ENCODE assay signal across 26 cellular contexts in genomic region chr15:99121691-99122410, GRCh38. TPM values are rescaled to one million over a fixed set of nuclear protein-coding genes. Genes with fewer than 3 reads are reported as not detected.
A peak's percentile ranks its signal among the peaks of the same experiment; 100 is the strongest.
DNase-seq lines count a peak whose midpoint lies in the region; ATAC-seq, FAIRE-seq and TF ChIP-seq lines count a peak whose summit lies in the region.
"Had no signal": no experiment of that assay in that cellular context is flagged by ENCODE, and none has a peak within 500 bp of the region (broad histone marks: within the 10 kb centered on the region; RNA-seq: fewer than 3 reads in every experiment).

No MANE protein-coding gene starts in this region.

- H3K9me1 ChIP-seq in endothelial cell of umbilical vein (replicated peaks; ENCODE audit: control insufficient read depth, extremely low read depth, insufficient read depth, low read length): no peaks in the 10 kb centered on the region

- H3K9me3 ChIP-seq in heart left ventricle (no peaks in the 10 kb centered on the region), right cardiac atrium (ENCODE audit: control insufficient read depth, low read length) (no peaks in the 10 kb centered on the region), endothelial cell of umbilical vein (replicated peaks; ENCODE audit: control insufficient read depth, insufficient read depth, low read length) (no peaks in the 10 kb centered on the region), thoracic aorta (no peaks in the 10 kb centered on the region)
- H3K9me3 ChIP-seq: body of pancreas, tibial nerve had no signal

- no peak for ATAC-seq in heart left ventricle
- ATAC-seq in right cardiac atrium: no peak
- no peak for ATAC-seq in thoracic aorta (ENCODE audit: insufficient number of reproducible peaks, low FRiP score, low read depth)
- ATAC-seq: body of pancreas; CD8-positive, alpha-beta T cell; GM23338; naive thymus-derived CD8-positive, alpha-beta T cell had no signal

- TF ChIP-seq POLR2A in heart left ventricle (IDR thresholded peaks at IDR 0.05) (no peak), endothelial cell of umbilical vein (IDR thresholded peaks at IDR 0.05; ENCODE audit: low read depth, low read length) (no peak)

- dilution Hi-C loops in endothelial cell of umbilical vein (cut with MboI; ENCODE audit: extremely low pct_ligation_motif_present, low sequenced_read_pairs): no loop called here

- no peak overlapping the region for H3K4me2 ChIP-seq in endothelial cell of umbilical vein (ENCODE audit: insufficient read depth, low read length)
- H3K4me2 ChIP-seq: GM23338 had no signal

- H3K79me2 ChIP-seq in endothelial cell of umbilical vein (ENCODE audit: control insufficient read depth, insufficient read depth, low read length): no peaks in the 10 kb centered on the region

- H3K36me3 Mint-ChIP-seq in osteocyte (ENCODE audit: unreplicated experiment): peaks cover 3% of the 10 kb centered on the region
- H3K36me3 Mint-ChIP-seq: CD8-positive, alpha-beta T cell; naive thymus-derived CD8-positive, alpha-beta T cell had no signal

- TF ChIP-seq CTCF in heart left ventricle (IDR thresholded peaks at IDR 0.05): no peak
- no peak for TF ChIP-seq CTCF in endothelial cell of umbilical vein (IDR thresholded peaks at IDR 0.05; ENCODE audit: extremely low read depth in 1 of 2, insufficient read depth in 1 of 2, low read depth in 1 of 2, low read length in 2 of 2)
- no peak for TF ChIP-seq CTCF in osteocyte (IDR thresholded peaks at IDR 0.05)
- TF ChIP-seq CTCF in thoracic aorta (IDR thresholded peaks at IDR 0.05): no peak

- no peaks in the 10 kb centered on the region for H3K9me3 Mint-ChIP-seq in osteocyte (ENCODE audit: unreplicated experiment)
- H3K9me3 Mint-ChIP-seq: CD8-positive, alpha-beta T cell; GM23338; HFFc6; naive thymus-derived CD8-positive, alpha-beta T cell had no signal

- BruUV-seq in endothelial cell of umbilical vein (replicated peaks; lab: Mats Ljungman, UMichigan): no TSS peak

- H3K36me3 ChIP-seq in heart left ventricle: peaks cover 0 to 39% (median 14%) of the 10 kb centered on the region in 9 donors
- no peaks in the 10 kb centered on the region for H3K36me3 ChIP-seq in endothelial cell of umbilical vein (ENCODE audit: control insufficient read depth in 2 of 2, extremely low read depth in 1 of 2, insufficient read depth in 2 of 2, low read length in 2 of 2)
- no peaks in the 10 kb centered on the region for H3K36me3 ChIP-seq in thoracic aorta

- H3K27me3 ChIP-seq in heart left ventricle (no peaks in the 10 kb centered on the region), right cardiac atrium (ENCODE audit: control insufficient read depth, insufficient read depth) (no peaks in the 10 kb centered on the region), endothelial cell of umbilical vein (ENCODE audit: control insufficient read depth in 2 of 2, insufficient read depth in 2 of 2, low read length in 2 of 2) (no peaks in the 10 kb centered on the region), thoracic aorta (replicated peaks; ENCODE audit: insufficient read depth) (no peaks in the 10 kb centered on the region)
- H3K27me3 ChIP-seq: body of pancreas, tibial nerve had no signal

- CTCF ChIA-PET in endothelial cell of umbilical vein (lab: Charles Lee): interaction anchor here (1.5 to 2.5 kb wide), 2 partner anchors 16 to 21 kb away, joined by 8 read pairs; partner anchors contain the start of gene SYNM

- H4K20me1 ChIP-seq in endothelial cell of umbilical vein (replicated peaks; ENCODE audit: control insufficient read depth, extremely low read depth, insufficient read depth, low read length): no peaks in the 10 kb centered on the region

- FAIRE-seq in endothelial cell of umbilical vein (lab: Jason Lieb, UNC): peak; percentile 31
- FAIRE-seq: GM12892 had no signal

- H3K4me1 ChIP-seq in heart left ventricle: peaks cover 0 to 87% (median 42%) of the 10 kb centered on the region in 12 donors
- H3K4me1 ChIP-seq in right cardiac atrium (ENCODE audit: control insufficient read depth, insufficient read depth, low read length): peaks cover 9% of the 10 kb centered on the region
- H3K4me1 ChIP-seq in endothelial cell of umbilical vein (ENCODE audit: control insufficient read depth, extremely low read depth, insufficient read depth, low read length): peaks cover 30% of the 10 kb centered on the region
- H3K4me1 ChIP-seq in thoracic aorta (ENCODE audit: control insufficient read depth in 1 of 2, low read depth in 2 of 2): peaks cover 39 to 86% of the 10 kb centered on the region in 2 donors

- WGBS in heart left ventricle, 4 donors: 82 to 92% (median 86%) methylated on average over 8 of the region's 8 CpGs
- 83% methylated on average over 8 of the region's 8 CpGs for WGBS in right cardiac atrium

- H3K9ac ChIP-seq in endothelial cell of umbilical vein (replicated peaks; ENCODE audit: extremely low read depth, insufficient read depth, low read length): no peak overlapping the region

- intact Hi-C loops in heart left ventricle (cut with DNase I): no loop called here
- intact Hi-C loops in right cardiac atrium (cut with DNase I): no loop called here
- intact Hi-C loops in endothelial cell of umbilical vein (cut with micrococcal nuclease): loop anchor here (2.0 to 5.0 kb wide), 3 partner anchors 45 to 445 kb away; partner anchors contain the start of gene MEF2A

- H3K27ac ChIP-seq in heart left ventricle (peak overlapping the region in 11 of 12 donors; percentile 3 to 98 (median 91)), right cardiac atrium (ENCODE audit: low read length) (no peak overlapping the region), endothelial cell of umbilical vein (ENCODE audit: insufficient read depth, low read depth, low read length) (no peak overlapping the region), thoracic aorta (peak overlapping the region; percentile 95 to 96)
- H3K27ac ChIP-seq: body of pancreas, epithelial cell of prostate, HL-60 had no signal

- H2AFZ ChIP-seq in endothelial cell of umbilical vein (ENCODE audit: low read depth, low read length): no peak overlapping the region
- H2AFZ ChIP-seq: GM23338 had no signal

- peak overlapping the region; percentile 29 for H3K27ac Mint-ChIP-seq in osteocyte (ENCODE audit: unreplicated experiment)
- H3K27ac Mint-ChIP-seq: CD8-positive, alpha-beta T cell; GM23338; HFFc6; naive thymus-derived CD8-positive, alpha-beta T cell had no signal

- H3K4me3 Mint-ChIP-seq in osteocyte (ENCODE audit: unreplicated experiment): no peak overlapping the region
- H3K4me3 Mint-ChIP-seq: CD8-positive, alpha-beta T cell; GM23338; HFFc6; naive thymus-derived CD8-positive, alpha-beta T cell had no signal

- peaks cover 59% of the 10 kb centered on the region for H3K4me1 Mint-ChIP-seq in osteocyte (ENCODE audit: unreplicated experiment)
- H3K4me1 Mint-ChIP-seq: naive thymus-derived CD8-positive, alpha-beta T cell had no signal

- POLR2A ChIA-PET in endothelial cell of umbilical vein (lab: Charles Lee): no interaction called here

- H3K27me3 Mint-ChIP-seq in osteocyte (ENCODE audit: unreplicated experiment): no peaks in the 10 kb centered on the region

- DNase-seq in heart left ventricle (no peak), right cardiac atrium (no peak), endothelial cell of umbilical vein (ENCODE audit: low read depth, low spot score) (peak; percentile 47), osteocyte (ENCODE audit: extremely low spot score, unreplicated experiment) (no peak), thoracic aorta (ENCODE audit: low spot score) (no peak), RPMI8226 (no peak), retina (no peak)
- no peak for DNase-seq in activated CD8-positive, alpha-beta memory T cell treated with anti-CD3 and anti-CD28 coated beads for 24 hours
- DNase-seq: activated effector memory CD4-positive, alpha-beta T cell treated with anti-CD3 and anti-CD28 coated beads, Interleukin-2, amount 50 U/mL, for 16 hours; activated T-cell treated with anti-CD3 and anti-CD28 coated beads, Interleukin-2, amount 50 U/mL, for 1 hour; body of pancreas; CD8-positive, alpha-beta T cell; cerebellar nuclear complex; EL; HFFc6; Karpas-422; naive thymus-derived CD8-positive, alpha-beta T cell; NCI-H1436; NCI-H446; stimulated activated CD4-positive, alpha-beta T cell treated with anti-CD3 and anti-CD28 coated beads, Interleukin-15, amount 100 ng/mL, for 24 hours; stimulated activated naive CD4-positive, alpha-beta T cell treated with Interleukin-2 at 50 U/mL for 16 hours had no signal

- H3K4me3 ChIP-seq in heart left ventricle (no peak overlapping the region), right cardiac atrium (ENCODE audit: low read length) (no peak overlapping the region), endothelial cell of umbilical vein (replicated peaks in 1 of 3; ENCODE audit: insufficient read depth in 1 of 3, low read depth in 1 of 3, low read length in 3 of 3) (no peak overlapping the region), thoracic aorta (no peak overlapping the region)
- H3K4me3 ChIP-seq: body of pancreas, GM23338, tibial nerve had no signal

TF ChIP-seq in endothelial cell of umbilical vein, 7 proteins besides CTCF, POLR2A, EP300 and RAD21 (continues in another document):
- TF ChIP-seq JUN (IDR thresholded peaks at IDR 0.05; ENCODE audit: borderline replicate concordance, insufficient read depth, insufficient read length, low read depth): no peak
- TF ChIP-seq GATA2 (IDR thresholded peaks at IDR 0.05; ENCODE audit: insufficient read depth, insufficient read length, low read depth, low read length): no peak
- no peak for TF ChIP-seq FOS (IDR thresholded peaks at IDR 0.05; ENCODE audit: borderline replicate concordance, insufficient read depth, low read length)
- TF ChIP-seq EZH2 (IDR thresholded peaks at IDR 0.05; ENCODE audit: borderline replicate concordance, low read depth, low read length, severe bottlenecking): no peak
- TF ChIP-seq, protein P1, sequence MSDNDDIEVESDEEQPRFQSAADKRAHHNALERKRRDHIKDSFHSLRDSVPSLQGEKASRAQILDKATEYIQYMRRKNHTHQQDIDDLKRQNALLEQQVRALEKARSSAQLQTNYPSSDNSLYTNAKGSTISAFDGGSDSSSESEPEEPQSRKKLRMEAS (IDR thresholded peaks at IDR 0.05; ENCODE audit: insufficient read depth, insufficient read length): no peak
- TF ChIP-seq POLR2AphosphoS5 (IDR thresholded peaks at IDR 0.05; ENCODE audit: insufficient read depth, low read depth, low read length): no peak

RNA-seq across cellular contexts. Expression of gene SYNM, which starts 17.0 kb away (rescaled TPM):
- total RNA-seq in heart left ventricle (100 to 1,000 TPM; 197 to 455 (median 311) TPM), right cardiac atrium (100 to 1,000 TPM; 184 to 463 (median 218) TPM), endothelial cell of umbilical vein (10.2 and 20.4 TPM in 2 replicates), osteocyte (5.5 and 5.9 TPM in 2 replicates), thoracic aorta (100 to 1,000 TPM in 1 of 2 donors, 10 to 100 TPM in 1; 60.9 to 102 TPM)
- polyA plus RNA-seq in heart left ventricle (100 to 1,000 TPM; 113 to 154 TPM), right cardiac atrium (127 TPM), endothelial cell of umbilical vein (2.7 and 3.7 TPM in 2 replicates)
- polyA plus RNA-seq in endothelial cell of umbilical vein (2011; cell fraction: cytosol; rRNA removed): 2.4 and 2.5 TPM in 2 replicates
- polyA plus RNA-seq in endothelial cell of umbilical vein (2011; cell fraction: nucleus; rRNA removed): 6.9 and 7.4 TPM in 2 replicates
- 3.8 and 7.3 TPM in 2 replicates for polyA plus RNA-seq in endothelial cell of umbilical vein (2012)
- 7.1 and 7.4 TPM in 2 replicates for polyA minus RNA-seq in endothelial cell of umbilical vein
- polyA minus RNA-seq in endothelial cell of umbilical vein (2011; cell fraction: cytosol; rRNA and poly(A)+ RNA removed): 21.7 TPM
- polyA minus RNA-seq in endothelial cell of umbilical vein (2011; cell fraction: nucleus; rRNA and poly(A)+ RNA removed): 3.9 and 5.2 TPM in 2 replicates

Comparison
In these comparisons a context has a peak if more than half of its experiments do, and no peak if none do; other contexts are left out.
1. H3K27ac ChIP-seq: peak in heart left ventricle (11 of 12) and thoracic aorta (2 of 2); none in right cardiac atrium (single experiment) and endothelial cell of umbilical vein (single experiment).